19 cellular contexts compared by ENCODE assay signal in genomic region chr15:99556578-99556977, GRCh38. TPM values are rescaled to one million over a fixed set of nuclear protein-coding genes. Genes with fewer than 3 reads are reported as not detected.
DNase-seq lines count a peak whose midpoint lies in the region; ATAC-seq, FAIRE-seq and TF ChIP-seq lines count a peak whose summit lies in the region.
"Had no signal": no experiment of that assay in that cellular context is flagged by ENCODE, and none has a peak within 500 bp of the region (broad histone marks: within the 10 kb centered on the region; RNA-seq: fewer than 3 reads in every experiment).

No MANE protein-coding gene starts in this region.

- H3K27me3 ChIP-seq in K562 (ENCODE audit: control insufficient read depth in 2 of 2, insufficient read depth in 2 of 2, low read length in 2 of 2) (no peaks in the 10 kb centered on the region; a peak in 1 of 5 replicates), aorta (ENCODE audit: control insufficient read depth in 1 of 2, insufficient read depth in 2 of 2, low read length in 1 of 2) (no peaks in the 10 kb centered on the region)
- H3K27me3 ChIP-seq: BLaER1 treated with 17β-estradiol and CSF1 and Interleukin-3, amounts not matched to agents 10 nM and 100 nM had no signal

- peak; percentile 51; the same call in 1 of the 3 replicates for ATAC-seq in K562
- no peak for ATAC-seq in naive B cell (ENCODE audit: low read depth in 2 of 2)
- ATAC-seq in HG02571 (IDR thresholded peaks at IDR 0.05; ENCODE audit: unreplicated experiment) = no peak
- no peak for ATAC-seq in aorta (ENCODE audit: low FRiP score)
- ATAC-seq in GM18868 (IDR thresholded peaks at IDR 0.05; ENCODE audit: unreplicated experiment) = no peak

- TF ChIP-seq EP300 in K562 (IDR thresholded peaks at IDR 0.05; ENCODE audit: low read length) = no peak

- no TSS peak for BruUV-seq in K562 (replicated peaks; lab: Mats Ljungman, UMichigan)

- H3K27me3 Mint-ChIP-seq in IgD-negative memory B cell (no peaks in the 10 kb centered on the region), naive B cell (no peaks in the 10 kb centered on the region)
- H3K27me3 Mint-ChIP-seq: CD4-positive, alpha-beta T cell had no signal

- H3K4me1 ChIP-seq in K562 (replicated peaks in 1 of 2; ENCODE audit: control insufficient read depth in 2 of 2, insufficient read depth in 2 of 2, low read length in 2 of 2) (no peaks in the 10 kb centered on the region), aorta (ENCODE audit: control insufficient read depth in 1 of 2, insufficient read depth in 2 of 2, low read length in 2 of 2) (no peaks in the 10 kb centered on the region)

- FAIRE-seq in K562 (lab: Jason Lieb, UNC) = no peak
- FAIRE-seq: D721Med, GM12891, GM18507 had no signal

- H3K36me3 ChIP-seq in K562 (ENCODE audit: control insufficient read depth, insufficient read depth, low read length) (no peaks in the 10 kb centered on the region), aorta (ENCODE audit: control insufficient read depth in 1 of 2, insufficient read depth in 2 of 2, low read length in 1 of 2) (no peaks in the 10 kb centered on the region)
- H3K36me3 ChIP-seq: BLaER1 treated with 17β-estradiol and CSF1 and Interleukin-3, amounts not matched to agents 10 nM and 100 nM had no signal

- H3K4me1 Mint-ChIP-seq in IgD-negative memory B cell (peaks cover 11 to 16% (median 15%) of the 10 kb centered on the region in 3 donors), naive B cell (peaks cover 24 to 40% (median 28%) of the 10 kb centered on the region in 3 donors)
- H3K4me1 Mint-ChIP-seq: CD8-positive, alpha-beta memory T cell had no signal

- no peak overlapping the region for H3K9ac ChIP-seq in K562 (ENCODE audit: insufficient read depth in 1 of 2, low read depth in 2 of 2, low read length in 2 of 2)
- H3K9ac ChIP-seq: BLaER1 treated with 17β-estradiol and CSF1 and Interleukin-3, amounts not matched to agents 10 nM and 100 nM had no signal

- H3K4me3 ChIP-seq in K562 = no peak overlapping the region
- H3K4me3 ChIP-seq in aorta (ENCODE audit: low read length in 2 of 2) = no peak overlapping the region
- H3K4me3 ChIP-seq: BLaER1 treated with 17β-estradiol and CSF1 and Interleukin-3, amounts not matched to agents 10 nM and 100 nM had no signal

- H3K27ac ChIP-seq in K562 (ENCODE audit: extremely low read depth, low read depth, low read length) (no peak overlapping the region), aorta (ENCODE audit: low read depth in 1 of 2, low read length in 2 of 2) (no peak overlapping the region)
- H3K27ac ChIP-seq: BLaER1 treated with 17β-estradiol and CSF1 and Interleukin-3, amounts not matched to agents 10 nM and 100 nM had no signal

- H2AFZ ChIP-seq in K562 (ENCODE audit: low read depth, low read length) = no peak overlapping the region

- H3K27ac Mint-ChIP-seq in IgD-negative memory B cell (peak overlapping the region; percentile 6 to 41 (median 36)), naive B cell (peak overlapping the region; percentile 44 to 95 (median 59))
- H3K27ac Mint-ChIP-seq: CD4-positive, alpha-beta T cell had no signal

- H3K79me2 ChIP-seq in K562 (ENCODE audit: control insufficient read depth, insufficient read depth, low read length) = no peaks in the 10 kb centered on the region

- no peaks in the 10 kb centered on the region for H3K9me3 ChIP-seq in K562 (replicated peaks; ENCODE audit: control insufficient read depth, insufficient read depth, low read depth, low read length)
- H3K9me3 ChIP-seq in aorta (ENCODE audit: control insufficient read depth, low read length) = no peaks in the 10 kb centered on the region

- WGBS in K562 (ENCODE audit: insufficient coverage, low coverage, missing lambda C conversion rate) = 4% methylated on average over 4 of the region's 4 CpGs
- 98 to 99% methylated on average over 4 of the region's 4 CpGs for WGBS in aorta, 2 donors

- CTCF ChIA-PET in K562 (lab: Yijun Ruan, JAX; ENCODE audit: low intra/inter-chr PET ratio) = no interaction called here

- no peak overlapping the region for H3K4me2 ChIP-seq in K562 (ENCODE audit: insufficient read depth, low read length)

- DNase-seq in K562 (ENCODE audit: extremely low read depth in 1 of 4, low spot score in 3 of 4) (peak in 1 of 4 experiments; percentile 24), naive B cell (no peak), aorta (no peak), HK-2 (ENCODE audit: unreplicated experiment) (no peak)
- DNase-seq: CD4-positive, alpha-beta T cell; CD8-positive, alpha-beta memory T cell; DMS79; GF-D8; GOT3; H7; HCEC 1CT had no signal

- H3K9me1 ChIP-seq in K562 (ENCODE audit: control insufficient read depth, insufficient read depth, low read length) = no peaks in the 10 kb centered on the region

- H4K20me1 ChIP-seq in K562 (replicated peaks; ENCODE audit: control insufficient read depth, insufficient read depth, low read length) = no peaks in the 10 kb centered on the region
- H4K20me1 ChIP-seq: BLaER1 treated with 17β-estradiol and CSF1 and Interleukin-3, amounts not matched to agents 10 nM and 100 nM had no signal

- in situ Hi-C loops in K562 (cut with MboI) = no loop called here

- TF ChIP-seq POLR2A in K562 (conservative IDR thresholded peaks at IDR 0.05) = no peak

- TF ChIP-seq CTCF in K562 (IDR thresholded peaks at IDR 0.05 in 2 of 3, conservative IDR thresholded peaks at IDR 0.05 in 1 of 3; ENCODE audit: insufficient read depth in 2 of 3, low read depth in 1 of 3, low read length in 3 of 3) = no peak

- intact Hi-C loops in K562 (cut with micrococcal nuclease) = no loop called here
- intact Hi-C loops in aorta (cut with DNase I) = no loop called here

- no peak overlapping the region for H3K4me3 Mint-ChIP-seq in IgD-negative memory B cell
- H3K4me3 Mint-ChIP-seq in naive B cell = peak overlapping the region in 2 of 8 donors; percentile 48 to 60
- H3K4me3 Mint-ChIP-seq: CD14-positive monocyte; CD4-positive, alpha-beta T cell; CD8-positive, alpha-beta memory T cell had no signal

- POLR2A ChIA-PET in K562 (lab: Yijun Ruan, JAX) = interaction anchor here (0.6 to 2.5 kb wide), 3 partner anchors 10 to 26 kb away, joined by 6 to 16 read pairs (median 9); partner anchors contain the start of gene MEF2A

- no peak for TF ChIP-seq RAD21 in K562 (CRISPR knock-in tag; conservative IDR thresholded peaks at IDR 0.05 in 1 of 2, IDR thresholded peaks at IDR 0.05 in 1 of 2)

- H3K36me3 Mint-ChIP-seq in IgD-negative memory B cell (peaks cover 2% of the 10 kb centered on the region), naive B cell (no peaks in the 10 kb centered on the region)
- H3K36me3 Mint-ChIP-seq: CD14-positive monocyte; CD8-positive, alpha-beta memory T cell had no signal

- H3K9me3 Mint-ChIP-seq in IgD-negative memory B cell (no peaks in the 10 kb centered on the region), naive B cell (no peaks in the 10 kb centered on the region)
- H3K9me3 Mint-ChIP-seq: CD4-positive, alpha-beta T cell; CD8-positive, alpha-beta memory T cell had no signal

TF ChIP-seq in K562, 482 proteins besides CTCF, POLR2A, EP300 and RAD21 (continues in another document):
- TF ChIP-seq AFF1 (IDR thresholded peaks at IDR 0.05; ENCODE audit: low read depth in 1 of 2, partially characterized antibody in 2 of 2) (no peak), ZNF146 (CRISPR knock-in tag; IDR thresholded peaks at IDR 0.05; ENCODE audit: unreplicated experiment) (no peak)

RNA-seq across cellular contexts. Expression of gene MEF2A, which starts 9.2 kb away (rescaled TPM):
- 53.9 TPM for polyA plus RNA-seq in IgD-negative memory B cell
- total RNA-seq in K562 (2011; cell fraction: chromatin; rRNA removed; ENCODE audit: low replicate concordance) = 8.8 and 37.5 TPM in 2 replicates
- total RNA-seq in K562 (2011; cell fraction: nucleolus; rRNA removed) = 4.5 and 5.9 TPM in 2 replicates
- total RNA-seq in K562 (2011; cell fraction: nucleoplasm; rRNA removed) = 6.2 and 9.9 TPM in 2 replicates
- total RNA-seq in K562 (2014; rRNA removed) = 7.7 and 7.8 TPM in 2 replicates
- total RNA-seq in K562 (2014; rRNA removed; fragmentation: Illumina TruSeq; extraction: Trizol) = 10.6 and 10.7 TPM in 2 replicates
- 7.6 and 8.3 TPM in 2 replicates for total RNA-seq in K562 (2015; rRNA removed; fragmentation: Illumina TruSeq; extraction: Trizol)
- 9.6 and 10.9 TPM in 2 replicates for total RNA-seq in K562 (2021)
- polyA plus RNA-seq in K562 (2011; rRNA removed) = 8.8 and 9.7 TPM in 2 replicates
- polyA plus RNA-seq in K562 (2011; cell fraction: cytosol; rRNA removed) = 5.3 and 5.4 TPM in 2 replicates
- 14.6 and 15.6 TPM in 2 replicates for polyA plus RNA-seq in K562 (2011; cell fraction: nucleus; rRNA removed)
- 5.6 and 7.3 TPM in 2 replicates for polyA plus RNA-seq in K562 (2012)
- 8.7 and 9.1 TPM in 2 replicates for polyA plus RNA-seq in K562 (2014; fragmentation: Illumina TruSeq; extraction: Trizol)
- polyA plus RNA-seq in K562 (2014; fragmentation: Nextera tagmentation; extraction: Ambion mirVana) = 1 to 10 TPM; 1.6 to 2.1 TPM
- 7.6 and 18.7 TPM in 2 replicates for polyA plus RNA-seq in K562 (2014; rRNA removed)
- polyA minus RNA-seq in K562 (2011; rRNA and poly(A)+ RNA removed) = 8.9 and 9.9 TPM in 2 replicates
- 5.5 and 6.5 TPM in 2 replicates for polyA minus RNA-seq in K562 (2011; cell fraction: cytosol; rRNA and poly(A)+ RNA removed)
- 11.2 and 14.4 TPM in 2 replicates for polyA minus RNA-seq in K562 (2011; cell fraction: nucleus; rRNA and poly(A)+ RNA removed)
- 10 to 100 TPM; 27.1 to 56.6 (median 40.9) TPM for polyA plus RNA-seq in naive B cell (ENCODE audit: low read depth in 6 of 6)
- 100 to 1,000 TPM; 150 to 160 TPM for total RNA-seq in aorta
- 10 to 100 TPM; 27.2 to 35.8 TPM for polyA plus RNA-seq in aorta
